ENCODE assay signal across 8 cellular contexts in genomic region chr16:89241187-89242003, GRCh38.
DNase-seq lines count a peak whose midpoint lies in the region; ATAC-seq and TF ChIP-seq lines count a peak whose summit lies in the region.

No MANE protein-coding gene starts in this region.

- TF ChIP-seq CTCF in GM13976 (IDR thresholded peaks at IDR 0.05; ENCODE audit: borderline replicate concordance, control extremely low read depth, extremely low read depth, insufficient read depth, missing control alignments) = no peak

- ATAC-seq in HG02678 (IDR thresholded peaks at IDR 0.05; ENCODE audit: unreplicated experiment) (peak; percentile 73), HG03196 (IDR thresholded peaks at IDR 0.05; ENCODE audit: unreplicated experiment) (no peak)

- in situ Hi-C loops in GM13976 (cut with MboI; ENCODE audit: low sequenced_read_pairs, unreplicated experiment) = no loop called here

- DNase-seq in GM13976 (ENCODE audit: low spot score) (peak; percentile 86), NCI-H2171 treated with DMSO at 0.1 percent for 48 hours (lab: John Stamatoyannopoulos, UW) (peak; percentile 81), cerebellar cortex (ENCODE audit: low spot score) (peak; percentile 84), kidney tubule cell (ENCODE audit: low spot score) (peak; percentile 73)
- DNase-seq in activated CD4-positive, alpha-beta T cell treated with anti-CD3 and anti-CD28 coated beads for 1 hour = peak; percentile 71
- DNase-seq in stimulated activated CD4-positive, alpha-beta T cell treated with anti-CD3 and anti-CD28 coated beads, Interleukin-1b, Interleukin-23, amount 100 ng/mL, for 1 hour (ENCODE audit: low read depth in 2 of 2) = peak; percentile 41 to 54
